In the genomic region with DNA sequence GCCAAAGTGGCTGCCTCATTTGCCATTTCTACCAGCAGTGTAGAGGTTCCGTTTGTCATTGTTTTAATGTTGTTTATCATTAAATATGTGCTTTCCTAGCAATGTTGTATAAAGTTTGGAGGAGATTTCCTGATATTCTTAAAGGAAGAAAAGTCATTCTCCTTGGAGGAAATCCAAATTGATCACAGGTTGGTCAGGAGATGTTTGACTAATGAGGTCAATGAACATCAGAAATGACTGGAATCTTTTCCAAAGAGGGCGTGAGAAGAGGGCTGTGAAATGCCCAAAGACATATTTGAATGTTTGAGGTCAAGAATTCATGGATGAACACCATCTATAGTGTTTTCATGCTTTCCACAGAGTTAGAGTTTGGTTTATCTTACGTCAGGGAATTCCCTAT, we compare ENCODE assay signal across 23 cellular contexts.
DNase-seq lines count a peak whose midpoint lies in the region; TF ChIP-seq lines count a peak whose summit lies in the region.
"Had no signal": no experiment of that assay in that cellular context is flagged by ENCODE, and none has a peak within 500 bp of the region (broad histone marks: within the 10 kb centered on the region; RNA-seq: fewer than 3 reads in every experiment).

No MANE protein-coding gene starts in this region.

- no peak for TF ChIP-seq EP300 in tibial nerve (IDR thresholded peaks at IDR 0.05)

- H3K27me3 Mint-ChIP-seq in Caco-2 (ENCODE audit: insufficient read depth, unreplicated experiment) (peaks cover under 1% of the 10 kb centered on the region), nephron progenitor cell (ENCODE audit: low read depth, poor library complexity) (no peaks in the 10 kb centered on the region), osteocyte (ENCODE audit: unreplicated experiment) (no peaks in the 10 kb centered on the region)
- H3K27me3 Mint-ChIP-seq: CD4-positive, alpha-beta memory T cell had no signal

- WGBS in tibial nerve, 2 donors, result 68% methylated on average over 3 of the region's 3 CpGs

- CTCF ChIA-PET in Caco-2 (lab: Charles Lee), result no interaction called here

- H3K4me3 ChIP-seq in Caco-2 (ENCODE audit: low read depth, low read length) (no peak overlapping the region), tibial nerve (no peak overlapping the region)
- H3K4me3 ChIP-seq: BLaER1, PC-9 had no signal

- no TSS peak for BruUV-seq in Caco-2 (replicated peaks; lab: Mats Ljungman, UMichigan)

- H3K9me3 Mint-ChIP-seq in Caco-2 (ENCODE audit: unreplicated experiment) (no peaks in the 10 kb centered on the region), nephron progenitor cell (peaks cover 13% of the 10 kb centered on the region), osteocyte (ENCODE audit: unreplicated experiment) (peaks cover 6% of the 10 kb centered on the region)
- H3K9me3 Mint-ChIP-seq: H9 had no signal

- no peak for TF ChIP-seq POLR2A in tibial nerve (IDR thresholded peaks at IDR 0.05)

- H3K4me1 Mint-ChIP-seq in Caco-2 (ENCODE audit: low read depth, unreplicated experiment), result no peaks in the 10 kb centered on the region
- no peaks in the 10 kb centered on the region for H3K4me1 Mint-ChIP-seq in nephron progenitor cell
- no peaks in the 10 kb centered on the region for H3K4me1 Mint-ChIP-seq in osteocyte (ENCODE audit: unreplicated experiment)
- H3K4me1 Mint-ChIP-seq: CD4-positive, alpha-beta memory T cell; H9 had no signal

- H3K36me3 Mint-ChIP-seq in Caco-2 (ENCODE audit: insufficient read depth, unreplicated experiment) (no peaks in the 10 kb centered on the region), nephron progenitor cell (ENCODE audit: low read depth) (peaks cover 5% of the 10 kb centered on the region), osteocyte (ENCODE audit: unreplicated experiment) (no peaks in the 10 kb centered on the region)
- H3K36me3 Mint-ChIP-seq: CD4-positive, alpha-beta memory T cell had no signal

- TF ChIP-seq CTCF in Caco-2 (IDR thresholded peaks at IDR 0.05; ENCODE audit: insufficient read depth in 1 of 2, low read depth in 1 of 2, low read length in 1 of 2, severe bottlenecking in 1 of 2, unreplicated experiment in 1 of 2) (no peak), nephron progenitor cell (IDR thresholded peaks at IDR 0.05) (no peak), osteocyte (IDR thresholded peaks at IDR 0.05) (no peak), tibial nerve (IDR thresholded peaks at IDR 0.05) (no peak)

- peak; percentile 47 for DNase-seq in HS-5 (ENCODE audit: low read depth)
- DNase-seq in dermis blood vessel endothelial cell, result peak; percentile 88
- DNase-seq in glomerular endothelial cell (ENCODE audit: extremely low read depth, low read depth, low spot score), result peak; percentile 82
- DNase-seq in Caco-2, result no peak
- no peak for DNase-seq in nephron progenitor cell
- DNase-seq in osteocyte (ENCODE audit: extremely low spot score, unreplicated experiment), result no peak
- no peak for DNase-seq in tibial nerve (ENCODE audit: low spot score in 2 of 2)
- DNase-seq: ACHN; Calu3; CD4-positive, alpha-beta memory T cell; DMS153; GF-D8; H9; KBM-7; NCI-H1105; NCI-H2029 treated with DMSO at 0.1 percent for 48 hours; NCI-H226; NCI-H510A treated with DMSO at 0.1 percent for 48 hours; NCI-H748 treated with DMSO at 0.1 percent for 48 hours; PC-9; RPMI8226; SHP77 had no signal

- no peaks in the 10 kb centered on the region for H3K36me3 ChIP-seq in Caco-2 (ENCODE audit: control insufficient read depth, insufficient read depth, low read length)
- H3K36me3 ChIP-seq in tibial nerve, result no peaks in the 10 kb centered on the region
- H3K36me3 ChIP-seq: BLaER1 had no signal

- H3K4me1 ChIP-seq in Caco-2 (no peaks in the 10 kb centered on the region), tibial nerve (no peaks in the 10 kb centered on the region)
- H3K4me1 ChIP-seq: BLaER1 had no signal

- no peak overlapping the region for H3K27ac ChIP-seq in tibial nerve
- H3K27ac ChIP-seq: BLaER1, PC-9 had no signal

- no peak overlapping the region for H3K27ac Mint-ChIP-seq in Caco-2 (ENCODE audit: unreplicated experiment)
- H3K27ac Mint-ChIP-seq in nephron progenitor cell, result no peak overlapping the region
- H3K27ac Mint-ChIP-seq in osteocyte (ENCODE audit: unreplicated experiment), result no peak overlapping the region
- H3K27ac Mint-ChIP-seq: CD4-positive, alpha-beta memory T cell; H9 had no signal

- intact Hi-C loops in Caco-2 (cut with micrococcal nuclease; ENCODE audit: unreplicated experiment), result no loop called here

- POLR2A ChIA-PET in Caco-2 (lab: Charles Lee), result no interaction called here

- H3K4me3 Mint-ChIP-seq in Caco-2 (ENCODE audit: unreplicated experiment) (no peak overlapping the region), nephron progenitor cell (no peak overlapping the region), osteocyte (ENCODE audit: unreplicated experiment) (no peak overlapping the region)
- H3K4me3 Mint-ChIP-seq: CD4-positive, alpha-beta memory T cell; H9 had no signal

- no peaks in the 10 kb centered on the region for H3K27me3 ChIP-seq in Caco-2 (replicated peaks; ENCODE audit: control insufficient read depth, insufficient read depth, low read length)
- H3K27me3 ChIP-seq in tibial nerve, result no peaks in the 10 kb centered on the region
- H3K27me3 ChIP-seq: BLaER1 had no signal

- H3K9me3 ChIP-seq in Caco-2 (no peaks in the 10 kb centered on the region), tibial nerve (no peaks in the 10 kb centered on the region)
- H3K9me3 ChIP-seq: BLaER1 had no signal

Comparison
In these comparisons a context has a peak if more than half of its experiments do, and no peak if none do; other contexts are left out.
1. DNase-seq: peak in HS-5 (single experiment), dermis blood vessel endothelial cell (single experiment) and glomerular endothelial cell (single experiment); none in Caco-2 (0 of 2), nephron progenitor cell (single experiment), osteocyte (single experiment) and tibial nerve (0 of 2).